38 cellular contexts compared by ENCODE assay signal in genomic region chr19:5444431-5444830, GRCh38. TPM values are rescaled to one million over a fixed set of nuclear protein-coding genes. Genes with fewer than 3 reads are reported as not detected.
"Had no signal": no experiment of that assay in that cellular context is flagged by ENCODE, and none has a peak within 500 bp of the region (broad histone marks: within the 10 kb centered on the region; RNA-seq: fewer than 3 reads in every experiment).

No MANE protein-coding gene starts in this region.

- H3K4me2 ChIP-seq: SK-N-SH had no signal

- H3K36me3 ChIP-seq: ascending aorta, Peyer's patch, SJSA1 had no signal

- H3K4me1 Mint-ChIP-seq: activated CD4-positive, alpha-beta T cell treated with anti-CD3 and anti-CD28 coated beads for 36 hours; activated CD4-positive, alpha-beta T cell treated with anti-CD3 and anti-CD28 coated beads, Interleukin-2, amount 10 ng/mL, durations not matched to agents 7 days and 5 days; activated naive CD8-positive, alpha-beta T cell treated with anti-CD3 and anti-CD28 coated beads, Interleukin-2, amount 10 ng/mL, durations not matched to agents 7 days and 5 days had no signal

- H3K27ac Mint-ChIP-seq: activated CD4-positive, alpha-beta T cell treated with anti-CD3 and anti-CD28 coated beads for 36 hours; activated CD4-positive, alpha-beta T cell treated with anti-CD3 and anti-CD28 coated beads, Interleukin-2, amount 10 ng/mL, durations not matched to agents 7 days and 5 days; activated CD8-positive, alpha-beta T cell treated with anti-CD3 and anti-CD28 coated beads, Interleukin-2, amount 10 ng/mL, durations not matched to agents 7 days and 5 days; activated naive CD4-positive, alpha-beta T cell treated with anti-CD3 and anti-CD28 coated beads, Interleukin-2, amount 50 U/mL, for 24 hours; activated naive CD8-positive, alpha-beta T cell treated with anti-CD3 and anti-CD28 coated beads, Interleukin-2, amount 10 ng/mL, durations not matched to agents 7 days and 5 days; activated T-cell treated with anti-CD3 and anti-CD28 coated beads, Interleukin-2, amount 50 U/mL, for 24 hours; activated T-helper 2 cell treated with anti-CD3 and anti-CD28 coated beads, Interferon-gamma antibody, Interleukin-2, Interleukin-4, amounts not matched to agents 10 μg/mL and 5 μg/mL and 100 μg/mL, durations not matched to agents 14 hours and 24 hours and 36 hours; T-helper 1 cell treated with Interleukin-12 subunit alpha and Interleukin-12 subunit beta and Interleukin-4 antibody, amounts not matched to agents 30 μg/mL and 1 μg/mL, for 36 hours; T-helper 2 cell treated with Interferon-gamma antibody and Interleukin-4, amounts not matched to agents 5 μg/mL and 100 μg/mL, for 36 hours had no signal

- H3K9ac ChIP-seq: SK-N-SH had no signal

- H3K9me3 Mint-ChIP-seq: activated CD4-positive, alpha-beta T cell treated with anti-CD3 and anti-CD28 coated beads, Interleukin-2, amount 10 ng/mL, durations not matched to agents 7 days and 5 days; activated naive CD4-positive, alpha-beta T cell treated with anti-CD3 and anti-CD28 coated beads, Interleukin-2, amount 50 U/mL, for 24 hours; activated naive CD8-positive, alpha-beta T cell treated with anti-CD3 and anti-CD28 coated beads, Interleukin-2, amount 10 ng/mL, durations not matched to agents 7 days and 5 days; activated T-cell treated with anti-CD3 and anti-CD28 coated beads, Interleukin-2, amount 50 U/mL, for 24 hours; activated T-helper 2 cell treated with anti-CD3 and anti-CD28 coated beads, Interferon-gamma antibody, Interleukin-2, Interleukin-4, amounts not matched to agents 10 μg/mL and 5 μg/mL and 100 μg/mL, durations not matched to agents 14 hours and 24 hours and 36 hours; T-helper 1 cell treated with Interleukin-12 subunit alpha and Interleukin-12 subunit beta and Interleukin-4 antibody, amounts not matched to agents 30 μg/mL and 1 μg/mL, for 36 hours; T-helper 2 cell treated with Interferon-gamma antibody and Interleukin-4, amounts not matched to agents 5 μg/mL and 100 μg/mL, for 36 hours had no signal

- H3K27me3 ChIP-seq: ascending aorta, Peyer's patch had no signal

- DNase-seq: activated CD4-positive, alpha-beta T cell treated with anti-CD3 and anti-CD28 coated beads for 36 hours; activated CD4-positive, alpha-beta T cell treated with anti-CD3 and anti-CD28 coated beads, Interleukin-2, amount 10 ng/mL, durations not matched to agents 7 days and 5 days; activated CD4-positive, alpha-beta T cell treated with anti-CD3 and anti-CD28 coated beads, Interleukin-2, amount 50 U/mL, for 48 hours; activated CD8-positive, alpha-beta T cell treated with anti-CD3 and anti-CD28 coated beads, Interleukin-2, amount 10 ng/mL, durations not matched to agents 7 days and 5 days; activated gamma-delta T cell; activated naive CD4-positive, alpha-beta T cell treated with Interleukin-2 at 50 U/mL for 16 hours; activated naive CD8-positive, alpha-beta T cell treated with anti-CD3 and anti-CD28 coated beads, Interleukin-2, amount 10 ng/mL, durations not matched to agents 7 days and 5 days; activated T-cell treated with anti-CD3 and anti-CD28 coated beads, Interleukin-2, amount 50 U/mL, for 24 hours; amygdala; caudate nucleus; cerebellar nuclear complex; NCI-H1105; NCI-H1417 treated with DMSO at 0.1 percent for 48 hours; NCI-H1694; NCI-H1930; NCI-H2081 treated with DMSO at 0.1 percent for 48 hours; NCI-H226; NCI-H446 treated with DMSO at 0.1 percent for 48 hours; NCI-H524; NCI-H69; NK-92 treated with Interleukin-12 subunit alpha and Interleukin-12 subunit beta, amount 100 ng/mL, for 24 hours; PC-3; Peyer's patch; RPMI8226; SHP77 treated with DMSO at 0.1 percent for 48 hours; SK-N-SH had no signal

- H3K27ac ChIP-seq: ascending aorta, Peyer's patch, SJSA1 had no signal

- H3K9me3 ChIP-seq: ascending aorta, Peyer's patch, SJSA1, SK-N-SH had no signal

- ATAC-seq: activated CD4-positive, alpha-beta T cell treated with anti-CD3 and anti-CD28 coated beads for 36 hours; activated CD4-positive, CD25-positive, alpha-beta regulatory T cell treated with anti-CD3 and anti-CD28 coated beads, Interleukin-2, amount 50 U/mL, for 24 hours; activated CD8-positive, alpha-beta T cell treated with anti-CD3 and anti-CD28 coated beads, Interleukin-2, amount 10 ng/mL, durations not matched to agents 7 days and 5 days; PC-3 had no signal

- H3K4me1 ChIP-seq: ascending aorta, Peyer's patch, SJSA1 had no signal

- H3K36me3 Mint-ChIP-seq: activated naive CD4-positive, alpha-beta T cell treated with anti-CD3 and anti-CD28 coated beads, Interleukin-2, amount 50 U/mL, for 24 hours; activated naive CD8-positive, alpha-beta T cell treated with anti-CD3 and anti-CD28 coated beads, Interleukin-2, amount 10 ng/mL, durations not matched to agents 7 days and 5 days had no signal

- H3K4me3 Mint-ChIP-seq: activated CD4-positive, alpha-beta T cell treated with anti-CD3 and anti-CD28 coated beads for 36 hours; activated CD4-positive, alpha-beta T cell treated with anti-CD3 and anti-CD28 coated beads, Interleukin-2, amount 10 ng/mL, durations not matched to agents 7 days and 5 days; activated CD8-positive, alpha-beta T cell treated with anti-CD3 and anti-CD28 coated beads, Interleukin-2, amount 10 ng/mL, durations not matched to agents 7 days and 5 days; activated naive CD4-positive, alpha-beta T cell treated with anti-CD3 and anti-CD28 coated beads, Interleukin-2, amount 50 U/mL, for 24 hours; activated naive CD8-positive, alpha-beta T cell treated with anti-CD3 and anti-CD28 coated beads, Interleukin-2, amount 10 ng/mL, durations not matched to agents 7 days and 5 days; activated T-cell treated with anti-CD3 and anti-CD28 coated beads, Interleukin-2, amount 50 U/mL, for 24 hours; T-helper 1 cell treated with Interleukin-12 subunit alpha and Interleukin-12 subunit beta and Interleukin-4 antibody, amounts not matched to agents 30 μg/mL and 1 μg/mL, for 36 hours; T-helper 2 cell treated with Interferon-gamma antibody and Interleukin-4, amounts not matched to agents 5 μg/mL and 100 μg/mL, for 36 hours had no signal

- H3K4me3 ChIP-seq: ascending aorta, Peyer's patch, SJSA1 had no signal

- FAIRE-seq: bronchial epithelial cell, colon, TTC549 had no signal

RNA-seq across cellular contexts. Expression of gene ZNRF4, which starts 10.8 kb away (rescaled TPM):
- total RNA-seq: activated CD4-positive, alpha-beta T cell treated with anti-CD3 and anti-CD28 coated beads for 36 hours; activated CD4-positive, alpha-beta T cell treated with anti-CD3 and anti-CD28 coated beads, Interleukin-2, amount 10 ng/mL, durations not matched to agents 7 days and 5 days; activated CD8-positive, alpha-beta T cell treated with anti-CD3 and anti-CD28 coated beads, Interleukin-2, amount 10 ng/mL, durations not matched to agents 7 days and 5 days; activated naive CD8-positive, alpha-beta T cell treated with anti-CD3 and anti-CD28 coated beads, Interleukin-2, amount 10 ng/mL, durations not matched to agents 7 days and 5 days; activated T-helper 2 cell treated with anti-CD3 and anti-CD28 coated beads, Interferon-gamma antibody, Interleukin-2, Interleukin-4, amounts not matched to agents 10 μg/mL and 5 μg/mL and 100 μg/mL, durations not matched to agents 14 hours and 24 hours and 36 hours; ascending aorta; bronchial epithelial cell; MCF 10A; PC-3; Peyer's patch; SJSA1 had no signal
- polyA plus RNA-seq: adipose tissue, SK-N-SH had no signal
